15 cellular contexts compared by ENCODE assay signal in genomic region chr9:79633558-79633957, GRCh38.
"Had no signal": no experiment of that assay in that cellular context is flagged by ENCODE, and none has a peak within 500 bp of the region (broad histone marks: within the 10 kb centered on the region; RNA-seq: fewer than 3 reads in every experiment).

No MANE protein-coding gene starts in this region.

- H3K9me3 ChIP-seq: transverse colon had no signal

- H3K36me3 ChIP-seq: transverse colon had no signal

- ATAC-seq: foreskin keratinocyte, heart left ventricle, left lobe of liver, SK-N-SH treated with all-trans-retinoic acid at 6 μM for 48 hours had no signal

- FAIRE-seq: astrocyte, endothelial cell of umbilical vein had no signal

- H3K4me3 Mint-ChIP-seq: activated B cell treated with CpG ODN at 0.5 μM for 24 hours; T-helper 1 cell treated with Interleukin-12 subunit alpha and Interleukin-12 subunit beta and Interleukin-4 antibody, amounts not matched to agents 30 μg/mL and 1 μg/mL, for 36 hours had no signal

- H3K27ac ChIP-seq: foreskin keratinocyte, heart left ventricle, transverse colon had no signal

- H3K4me3 ChIP-seq: heart left ventricle, transverse colon had no signal

- H3K27ac Mint-ChIP-seq: activated B cell treated with CpG ODN at 0.5 μM for 24 hours; T-helper 1 cell treated with Interleukin-12 subunit alpha and Interleukin-12 subunit beta and Interleukin-4 antibody, amounts not matched to agents 30 μg/mL and 1 μg/mL, for 36 hours had no signal

- DNase-seq: activated B cell treated with CpG ODN at 0.5 μM for 24 hours; activated CD4-positive, alpha-beta T cell treated with anti-CD3 and anti-CD28 coated beads, Interleukin-2, amount 50 U/mL, for 4 hours; activated effector memory CD4-positive, alpha-beta T cell treated with anti-CD3 and anti-CD28 coated beads, Interleukin-2, amount 50 U/mL, for 16 hours; foreskin keratinocyte; heart left ventricle; islet precursor cell; mesendoderm; retina; stimulated activated CD4-positive, alpha-beta T cell treated with anti-CD3 and anti-CD28 coated beads, Interleukin-4, amount 100 ng/mL, for 4 hours; transverse colon had no signal

- H3K27me3 Mint-ChIP-seq: activated B cell treated with CpG ODN at 0.5 μM for 24 hours had no signal

- H3K4me1 ChIP-seq: foreskin keratinocyte had no signal

- H3K27me3 ChIP-seq: foreskin keratinocyte, heart left ventricle, transverse colon had no signal
